1 cellular context compared by ENCODE assay signal in the genomic region with DNA sequence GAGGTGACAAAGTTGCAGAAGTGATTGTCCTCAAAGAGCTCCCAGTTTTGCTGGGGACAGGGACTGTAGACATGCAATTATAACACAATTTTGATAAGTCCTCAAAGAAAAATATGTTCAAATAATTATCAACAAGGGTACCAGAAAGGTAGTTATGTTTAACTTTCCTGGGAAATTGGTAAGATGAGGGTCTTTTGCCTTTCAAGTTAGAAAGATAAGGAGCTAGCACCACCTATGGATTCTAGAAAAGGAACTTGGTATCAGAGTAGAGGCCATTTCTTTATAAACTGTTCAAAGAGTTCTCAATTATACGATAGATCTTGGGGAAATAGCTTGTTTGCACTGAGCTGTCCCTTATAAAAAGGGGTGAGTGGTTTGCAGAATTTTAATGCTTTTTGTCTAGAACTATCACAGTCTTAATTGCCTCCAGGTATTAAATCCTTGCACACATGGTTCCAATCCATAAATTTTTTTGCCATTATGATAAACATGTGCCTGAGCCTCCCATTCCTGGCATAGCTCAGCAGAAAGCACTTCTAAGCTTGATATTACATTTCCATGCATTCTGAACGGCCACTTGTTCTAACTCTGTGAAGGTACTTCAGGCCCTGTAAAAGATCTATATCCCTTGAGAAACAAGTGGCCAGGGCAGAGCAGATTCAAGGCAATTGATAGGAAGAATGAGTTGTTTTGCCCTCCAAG.
TF ChIP-seq lines count a peak whose summit lies in the region.

No MANE protein-coding gene starts in this region.

TF ChIP-seq in H1, 55 proteins besides CTCF, POLR2A, EP300 and RAD21 (continued from another document):
- TF ChIP-seq TEAD4 (IDR thresholded peaks at IDR 0.05; ENCODE audit: low read depth, low read length), result no peak
- TF ChIP-seq HDAC2 (IDR thresholded peaks at IDR 0.05; ENCODE audit: borderline replicate concordance in 1 of 2, low read depth in 2 of 2, low read length in 2 of 2), result no peak
- no peak for TF ChIP-seq HDAC6 (IDR thresholded peaks at IDR 0.05; ENCODE audit: low read depth, low read length)
- no peak for TF ChIP-seq TAF7 (optimal IDR thresholded peaks at IDR 0.05; ENCODE audit: borderline replicate concordance, low read depth, low read length)
- TF ChIP-seq CREB1 (IDR thresholded peaks at IDR 0.05), result no peak
- no peak for TF ChIP-seq SP4 (IDR thresholded peaks at IDR 0.05; ENCODE audit: low read length)
- no peak for TF ChIP-seq BACH1 (IDR thresholded peaks at IDR 0.05; ENCODE audit: low read length)
- TF ChIP-seq SAP30 (IDR thresholded peaks at IDR 0.05; ENCODE audit: insufficient read depth, insufficient replicate concordance, low read length), result no peak
- TF ChIP-seq, protein P1, sequence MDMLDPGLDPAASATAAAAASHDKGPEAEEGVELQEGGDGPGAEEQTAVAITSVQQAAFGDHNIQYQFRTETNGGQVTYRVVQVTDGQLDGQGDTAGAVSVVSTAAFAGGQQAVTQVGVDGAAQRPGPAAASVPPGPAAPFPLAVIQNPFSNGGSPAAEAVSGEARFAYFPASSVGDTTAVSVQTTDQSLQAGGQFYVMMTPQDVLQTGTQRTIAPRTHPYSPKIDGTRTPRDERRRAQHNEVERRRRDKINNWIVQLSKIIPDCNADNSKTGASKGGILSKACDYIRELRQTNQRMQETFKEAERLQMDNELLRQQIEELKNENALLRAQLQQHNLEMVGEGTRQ (IDR thresholded peaks at IDR 0.05; ENCODE audit: low read length), result no peak
TF ChIP-seq in H1: peak in this region for 0.
